23 cellular contexts compared by ENCODE assay signal in genomic region chr20:29300579-29301551, GRCh38.
"Had no signal": no experiment of that assay in that cellular context is flagged by ENCODE, and none has a peak within 500 bp of the region (broad histone marks: within the 10 kb centered on the region; RNA-seq: fewer than 3 reads in every experiment).

No MANE protein-coding gene starts in this region.

- H3K27ac ChIP-seq: esophagus squamous epithelium, heart right ventricle, left lung, right lobe of liver, suprapubic skin, tibial artery had no signal

- DNase-seq: activated B cell treated with CpG ODN at 0.5 μM for 24 hours; activated CD8-positive, alpha-beta memory T cell treated with anti-CD3 and anti-CD28 coated beads, Interleukin-2, amount 10 ng/mL, durations not matched to agents 7 days and 5 days; activated CD8-positive, alpha-beta T cell treated with anti-CD3 and anti-CD28 coated beads, Interleukin-2, amount 10 ng/mL, durations not matched to agents 7 days and 5 days; activated gamma-delta T cell; activated naive CD4-positive, alpha-beta T cell treated with anti-CD3 and anti-CD28 coated beads, Interleukin-2, amount 10 ng/mL, durations not matched to agents 7 days and 5 days; activated naive CD8-positive, alpha-beta T cell treated with anti-CD3 and anti-CD28 coated beads, Interleukin-2, amount 10 ng/mL, durations not matched to agents 7 days and 5 days; amniotic stem cell; central memory CD4-positive, alpha-beta T cell; endodermal cell; esophagus squamous epithelium; foreskin melanocyte; heart right ventricle; kidney glomerular epithelial cell; left lung; mucosa of descending colon; right lobe of liver; small intestine; stimulated activated CD4-positive, alpha-beta T cell treated with anti-CD3 and anti-CD28 coated beads, Interleukin-4, amount 100 ng/mL, for 4 hours; stimulated activated CD8-positive, alpha-beta memory T cell treated with anti-CD3 and anti-CD28 coated beads, Interleukin-4, amount 100 ng/mL, for 48 hours; stimulated activated naive CD4-positive, alpha-beta T cell; T-helper 2 cell; tibial artery had no signal

- H3K9me3 ChIP-seq: right lobe of liver had no signal

- H3K4me1 ChIP-seq: esophagus squamous epithelium, heart right ventricle, left lung, right lobe of liver, suprapubic skin, tibial artery had no signal

- H3K36me3 ChIP-seq: esophagus squamous epithelium, heart right ventricle, left lung, right lobe of liver, suprapubic skin, tibial artery had no signal

- H3K4me3 ChIP-seq: esophagus squamous epithelium, heart right ventricle, left lung, mucosa of descending colon, right lobe of liver, suprapubic skin, tibial artery had no signal

- H3K27me3 ChIP-seq: esophagus squamous epithelium, left lung, right lobe of liver, suprapubic skin, tibial artery had no signal

- ATAC-seq: activated CD8-positive, alpha-beta memory T cell treated with anti-CD3 and anti-CD28 coated beads, Interleukin-2, amount 10 ng/mL, durations not matched to agents 7 days and 5 days; activated CD8-positive, alpha-beta T cell treated with anti-CD3 and anti-CD28 coated beads, Interleukin-2, amount 10 ng/mL, durations not matched to agents 7 days and 5 days; left lung; mucosa of descending colon had no signal
